9 cellular contexts compared by ENCODE assay signal in genomic region chr1:79079770-79080169, GRCh38.
A peak's percentile ranks its signal among the peaks of the same experiment; 100 is the strongest.
DNase-seq lines count a peak whose midpoint lies in the region; ATAC-seq and TF ChIP-seq lines count a peak whose summit lies in the region.
"Had no signal": no experiment of that assay in that cellular context is flagged by ENCODE, and none has a peak within 500 bp of the region (broad histone marks: within the 10 kb centered on the region; RNA-seq: fewer than 3 reads in every experiment).

No MANE protein-coding gene starts in this region.

- no peaks in the 10 kb centered on the region for H3F3A ChIP-seq in PC-3 (ENCODE audit: low read length, unreplicated experiment)
- no peaks in the 10 kb centered on the region for H3F3A ChIP-seq in neural progenitor cell (ENCODE audit: low read depth)

- peaks cover 15% of the 10 kb centered on the region for H3K4me1 Mint-ChIP-seq in neural progenitor cell

- H3K36me3 ChIP-seq in PC-3 (ENCODE audit: low read depth, low read length) (no peaks in the 10 kb centered on the region), parathyroid adenoma (ENCODE audit: control insufficient read depth, insufficient read depth, low read length) (no peaks in the 10 kb centered on the region), neural progenitor cell (no peaks in the 10 kb centered on the region)

- H3K4me1 ChIP-seq in PC-3 (ENCODE audit: insufficient read depth, low read length) (peaks cover 16% of the 10 kb centered on the region), parathyroid adenoma (no peaks in the 10 kb centered on the region), neural progenitor cell (no peaks in the 10 kb centered on the region)

- no TSS peak for BruUV-seq in PC-3 (replicated peaks; lab: Mats Ljungman, UMichigan)

- TF ChIP-seq CTCF in PC-3 (conservative IDR thresholded peaks at IDR 0.05; ENCODE audit: low read depth, low read length) (no peak), fibroblast of mammary gland (conservative IDR thresholded peaks at IDR 0.05; ENCODE audit: control insufficient read depth, insufficient read depth, low read depth, low read length) (no peak), parathyroid adenoma (IDR thresholded peaks at IDR 0.05) (no peak), neural progenitor cell (IDR thresholded peaks at IDR 0.05) (no peak)

- H3K9me3 ChIP-seq in PC-3 (ENCODE audit: low read length) (no peaks in the 10 kb centered on the region), parathyroid adenoma (ENCODE audit: control insufficient read depth, low read length) (no peaks in the 10 kb centered on the region), neural progenitor cell (ENCODE audit: low read depth) (no peaks in the 10 kb centered on the region)

- no peaks in the 10 kb centered on the region for H3K36me3 Mint-ChIP-seq in neural progenitor cell

- H3K4me3 ChIP-seq in PC-3 (ENCODE audit: low read length) (no peak overlapping the region), fibroblast of mammary gland (ENCODE audit: control insufficient read depth, low read depth, low read length) (no peak overlapping the region), parathyroid adenoma (ENCODE audit: low read depth, low read length) (no peak overlapping the region), neural progenitor cell (no peak overlapping the region)

- H3K27ac Mint-ChIP-seq in neural progenitor cell: no peak overlapping the region

- H3K9ac ChIP-seq in PC-3 (ENCODE audit: low read length) (no peak overlapping the region), parathyroid adenoma (no peak overlapping the region), neural progenitor cell (no peak overlapping the region)
- H3K9ac ChIP-seq: KMS-11 had no signal

- H3K27me3 ChIP-seq in PC-3 (ENCODE audit: low read length) (no peaks in the 10 kb centered on the region), parathyroid adenoma (ENCODE audit: control insufficient read depth, insufficient read depth, low read length) (no peaks in the 10 kb centered on the region), neural progenitor cell (no peaks in the 10 kb centered on the region)

- no peaks in the 10 kb centered on the region for H3K9me3 Mint-ChIP-seq in neural progenitor cell

- H3K27me3 Mint-ChIP-seq in neural progenitor cell (ENCODE audit: insufficient read depth, low read depth): no peaks in the 10 kb centered on the region

- H2AFZ ChIP-seq in PC-3 (ENCODE audit: low read length) (no peak overlapping the region), parathyroid adenoma (no peak overlapping the region), neural progenitor cell (replicated peaks) (no peak overlapping the region)

- peak; percentile 4 for DNase-seq in GDM1 (lab: John Stamatoyannopoulos, UW)
- peak; percentile 90 for DNase-seq in PC-3
- DNase-seq in fibroblast of mammary gland (ENCODE audit: low read depth): peak; percentile 84
- DNase-seq in posterior cingulate gyrus: no peak
- DNase-seq in stimulated activated CD4-positive, alpha-beta T cell treated with anti-CD3 and anti-CD28 coated beads, Interleukin-15, amount 100 ng/mL, for 24 hours: no peak
- no peak for DNase-seq in neural progenitor cell (ENCODE audit: low spot score)
- no peak for DNase-seq in HuH-7 (ENCODE audit: low spot score)

- peak; percentile 91 for ATAC-seq in PC-3

- H3K4me3 Mint-ChIP-seq in neural progenitor cell: no peak overlapping the region

- H3K27ac ChIP-seq in PC-3 (ENCODE audit: low read length): peak overlapping the region; percentile 21
- no peak overlapping the region for H3K27ac ChIP-seq in parathyroid adenoma
- H3K27ac ChIP-seq in neural progenitor cell: no peak overlapping the region
- H3K27ac ChIP-seq: KMS-11 had no signal

- intact Hi-C loops in PC-3 (cut with micrococcal nuclease): loop anchor here (5.0 to 10.0 kb wide), 3 partner anchors 73 to 237 kb away; no protein-coding TSS in a partner anchor
- intact Hi-C loops in posterior cingulate gyrus (cut with DNase I): no loop called here

- H3K4me2 ChIP-seq in PC-3 (ENCODE audit: low read length) (no peak overlapping the region), parathyroid adenoma (ENCODE audit: low read length) (peak overlapping the region; percentile 9), neural progenitor cell (no peak overlapping the region)
- H3K4me2 ChIP-seq: KMS-11 had no signal

- no peaks in the 10 kb centered on the region for H3K79me2 ChIP-seq in PC-3 (ENCODE audit: low read length)
- H3K79me2 ChIP-seq in parathyroid adenoma: no peaks in the 10 kb centered on the region
- no peaks in the 10 kb centered on the region for H3K79me2 ChIP-seq in neural progenitor cell (ENCODE audit: low read depth)

- POLR2A ChIA-PET in PC-3 (lab: Charles Lee; ENCODE audit: unreplicated experiment): no interaction called here

- CTCF ChIA-PET in PC-3 (lab: Charles Lee): no interaction called here

- H3K9me2 ChIP-seq in PC-3 (replicated peaks; ENCODE audit: low read length): no peaks in the 10 kb centered on the region

- H4K20me1 ChIP-seq in PC-3 (ENCODE audit: low read length): no peaks in the 10 kb centered on the region
- H4K20me1 ChIP-seq in neural progenitor cell (ENCODE audit: low read depth): no peaks in the 10 kb centered on the region

Comparison
In these comparisons a context has a peak if more than half of its experiments do, and no peak if none do; other contexts are left out.
1. DNase-seq: peak in GDM1 (single experiment), PC-3 (single experiment) and fibroblast of mammary gland (single experiment); none in posterior cingulate gyrus (0 of 10), stimulated activated CD4-positive, alpha-beta T cell treated with anti-CD3 and anti-CD28 coated beads, Interleukin-15, amount 100 ng/mL, for 24 hours (single experiment), neural progenitor cell (single experiment) and HuH-7 (single experiment).